1 cellular context compared by ENCODE assay signal in the genomic region with DNA sequence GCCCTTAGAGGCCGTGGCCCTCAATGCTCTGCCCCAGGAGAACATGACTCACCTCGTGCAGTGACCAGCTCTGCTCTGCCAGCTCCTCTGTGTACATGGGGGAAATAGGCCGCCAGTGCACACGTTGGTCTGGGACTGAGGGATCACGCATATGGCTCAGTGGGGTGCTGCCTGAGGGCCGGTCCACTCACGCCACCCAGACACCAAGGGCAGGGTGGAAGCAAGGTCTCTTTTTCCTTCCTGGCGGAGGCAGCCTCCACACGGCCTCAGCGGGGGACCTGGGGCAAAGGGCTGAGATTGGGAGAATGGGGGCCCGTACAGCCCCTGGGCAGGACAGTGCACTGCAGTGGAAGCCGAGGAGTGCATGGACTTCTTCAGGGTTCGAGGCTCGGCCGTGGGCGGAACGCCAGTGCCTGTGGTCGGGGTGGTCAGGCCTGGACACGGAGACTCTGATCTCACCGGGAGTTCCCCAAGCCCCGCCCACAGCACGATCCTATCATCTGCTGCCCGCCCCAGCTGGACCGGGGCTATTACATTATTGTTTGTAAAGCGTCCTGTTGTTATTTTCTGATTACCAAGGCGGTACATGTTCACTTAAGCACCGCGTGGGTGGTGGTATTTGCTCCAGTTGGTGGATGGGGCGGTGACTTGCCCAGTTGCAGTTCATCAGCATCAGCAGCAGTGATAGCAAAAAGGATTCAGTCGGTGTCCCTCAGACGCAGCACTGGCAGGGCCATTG.
TF ChIP-seq lines count a peak whose summit lies in the region.

No MANE protein-coding gene starts in this region.

TF ChIP-seq in HepG2, 621 proteins besides CTCF, POLR2A, EP300 and RAD21 (continued from another document and continues in another):
- TF ChIP-seq, protein P1, sequence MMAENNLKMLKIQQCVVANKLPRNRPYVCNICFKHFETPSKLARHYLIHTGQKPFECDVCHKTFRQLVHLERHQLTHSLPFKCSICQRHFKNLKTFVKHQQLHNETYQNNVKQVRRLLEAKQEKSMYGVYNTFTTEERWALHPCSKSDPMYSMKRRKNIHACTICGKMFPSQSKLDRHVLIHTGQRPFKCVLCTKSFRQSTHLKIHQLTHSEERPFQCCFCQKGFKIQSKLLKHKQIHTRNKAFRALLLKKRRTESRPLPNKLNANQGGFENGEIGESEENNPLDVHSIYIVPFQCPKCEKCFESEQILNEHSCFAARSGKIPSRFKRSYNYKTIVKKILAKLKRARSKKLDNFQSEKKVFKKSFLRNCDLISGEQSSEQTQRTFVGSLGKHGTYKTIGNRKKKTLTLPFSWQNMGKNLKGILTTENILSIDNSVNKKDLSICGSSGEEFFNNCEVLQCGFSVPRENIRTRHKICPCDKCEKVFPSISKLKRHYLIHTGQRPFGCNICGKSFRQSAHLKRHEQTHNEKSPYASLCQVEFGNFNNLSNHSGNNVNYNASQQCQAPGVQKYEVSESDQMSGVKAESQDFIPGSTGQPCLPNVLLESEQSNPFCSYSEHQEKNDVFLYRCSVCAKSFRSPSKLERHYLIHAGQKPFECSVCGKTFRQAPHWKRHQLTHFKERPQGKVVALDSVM (CRISPR knock-in tag; IDR thresholded peaks at IDR 0.05): peak; percentile 90
- TF ChIP-seq, protein P2, sequence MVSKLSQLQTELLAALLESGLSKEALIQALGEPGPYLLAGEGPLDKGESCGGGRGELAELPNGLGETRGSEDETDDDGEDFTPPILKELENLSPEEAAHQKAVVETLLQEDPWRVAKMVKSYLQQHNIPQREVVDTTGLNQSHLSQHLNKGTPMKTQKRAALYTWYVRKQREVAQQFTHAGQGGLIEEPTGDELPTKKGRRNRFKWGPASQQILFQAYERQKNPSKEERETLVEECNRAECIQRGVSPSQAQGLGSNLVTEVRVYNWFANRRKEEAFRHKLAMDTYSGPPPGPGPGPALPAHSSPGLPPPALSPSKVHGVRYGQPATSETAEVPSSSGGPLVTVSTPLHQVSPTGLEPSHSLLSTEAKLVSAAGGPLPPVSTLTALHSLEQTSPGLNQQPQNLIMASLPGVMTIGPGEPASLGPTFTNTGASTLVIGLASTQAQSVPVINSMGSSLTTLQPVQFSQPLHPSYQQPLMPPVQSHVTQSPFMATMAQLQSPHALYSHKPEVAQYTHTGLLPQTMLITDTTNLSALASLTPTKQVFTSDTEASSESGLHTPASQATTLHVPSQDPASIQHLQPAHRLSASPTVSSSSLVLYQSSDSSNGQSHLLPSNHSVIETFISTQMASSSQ (IDR thresholded peaks at IDR 0.05; ENCODE audit: low read depth): no peak
- TF ChIP-seq, protein P2 (CRISPR knock-in tag; IDR thresholded peaks at IDR 0.05; ENCODE audit: borderline replicate concordance): peak; percentile 45; the same call in 1 of the 2 replicates
- TF ChIP-seq, protein P3, sequence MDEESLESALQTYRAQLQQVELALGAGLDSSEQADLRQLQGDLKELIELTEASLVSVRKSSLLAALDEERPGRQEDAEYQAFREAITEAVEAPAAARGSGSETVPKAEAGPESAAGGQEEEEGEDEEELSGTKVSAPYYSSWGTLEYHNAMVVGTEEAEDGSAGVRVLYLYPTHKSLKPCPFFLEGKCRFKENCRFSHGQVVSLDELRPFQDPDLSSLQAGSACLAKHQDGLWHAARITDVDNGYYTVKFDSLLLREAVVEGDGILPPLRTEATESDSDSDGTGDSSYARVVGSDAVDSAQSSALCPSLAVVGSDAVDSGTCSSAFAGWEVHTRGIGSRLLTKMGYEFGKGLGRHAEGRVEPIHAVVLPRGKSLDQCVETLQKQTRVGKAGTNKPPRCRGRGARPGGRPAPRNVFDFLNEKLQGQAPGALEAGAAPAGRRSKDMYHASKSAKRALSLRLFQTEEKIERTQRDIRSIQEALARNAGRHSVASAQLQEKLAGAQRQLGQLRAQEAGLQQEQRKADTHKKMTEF (CRISPR knock-in tag; IDR thresholded peaks at IDR 0.05): peak; percentile 37; the same call in 1 of the 2 replicates
- TF ChIP-seq ZBTB3 (CRISPR knock-in tag; IDR thresholded peaks at IDR 0.05; ENCODE audit: borderline replicate concordance, low read depth) (no peak), ZNF788 (CRISPR knock-in tag; IDR thresholded peaks at IDR 0.05; ENCODE audit: borderline replicate concordance) (peak; percentile 66; the same call in 1 of the 2 replicates), HNRNPL (IDR thresholded peaks at IDR 0.05; ENCODE audit: low read depth, low read length) (peak; percentile 77; the same call in 1 of the 2 replicates), ZNF430 (CRISPR knock-in tag; IDR thresholded peaks at IDR 0.05) (peak; percentile 38; the same call in 1 of the 2 replicates), ZNF251 (CRISPR knock-in tag; IDR thresholded peaks at IDR 0.05) (0 out of 2 replicates have a peak, but pooled peaks have one; percentile 59), ETV6 (CRISPR knock-in tag; conservative IDR thresholded peaks at IDR 0.05) (no peak), JARID2 (CRISPR knock-in tag; IDR thresholded peaks at IDR 0.05; ENCODE audit: insufficient replicate concordance) (no peak), MAZ (IDR thresholded peaks at IDR 0.05; ENCODE audit: borderline replicate concordance, low read depth, low read length) (no peak), MAZ (CRISPR knock-in tag; IDR thresholded peaks at IDR 0.05; ENCODE audit: low read depth) (peak; percentile 34; the same call in 1 of the 2 replicates), MXD4 (CRISPR knock-in tag; IDR thresholded peaks at IDR 0.05) (peak; percentile 17; the same call in 1 of the 2 replicates), JUN (CRISPR knock-in tag; IDR thresholded peaks at IDR 0.05) (0 out of 2 replicates have a peak, but pooled peaks have one; percentile 55), ZNF468 (CRISPR knock-in tag; IDR thresholded peaks at IDR 0.05) (0 out of 2 replicates have a peak, but pooled peaks have one; percentile 76), ETV5 (CRISPR knock-in tag; IDR thresholded peaks at IDR 0.05; ENCODE audit: borderline replicate concordance) (no peak), ZC3H4 (CRISPR knock-in tag; IDR thresholded peaks at IDR 0.05; ENCODE audit: borderline replicate concordance) (peak; percentile 58; the same call in 1 of the 2 replicates), ZNF713 (CRISPR knock-in tag; IDR thresholded peaks at IDR 0.05) (no peak), MYC (CRISPR knock-in tag; IDR thresholded peaks at IDR 0.05; ENCODE audit: borderline replicate concordance) (peak; percentile 72; the same call in 1 of the 2 replicates), HOXA3 (CRISPR knock-in tag; IDR thresholded peaks at IDR 0.05) (peak; percentile 50), SALL1 (CRISPR knock-in tag; IDR thresholded peaks at IDR 0.05) (peak; percentile 68; the same call in 1 of the 2 replicates), SIX4 (CRISPR knock-in tag; IDR thresholded peaks at IDR 0.05) (no peak), GZF1 (CRISPR knock-in tag; IDR thresholded peaks at IDR 0.05) (0 out of 2 replicates have a peak, but pooled peaks have one; percentile 43), ATF7 (IDR thresholded peaks at IDR 0.05) (no peak), ATF7 (CRISPR knock-in tag; IDR thresholded peaks at IDR 0.05) (0 out of 2 replicates have a peak, but pooled peaks have one; percentile 64), ZBTB8A (CRISPR knock-in tag; IDR thresholded peaks at IDR 0.05; ENCODE audit: borderline replicate concordance, low read depth) (0 out of 2 replicates have a peak, but pooled peaks have one; percentile 9), ZNF446 (CRISPR knock-in tag; IDR thresholded peaks at IDR 0.05) (peak; percentile 33; the same call in 1 of the 2 replicates), EZH2 (conservative IDR thresholded peaks at IDR 0.05; ENCODE audit: low read depth, low read length) (no peak), FOXO1 (CRISPR knock-in tag; IDR thresholded peaks at IDR 0.05) (no peak), SAP130 (CRISPR knock-in tag; IDR thresholded peaks at IDR 0.05; ENCODE audit: low read depth) (peak; percentile 67), ESRRA (CRISPR knock-in tag; IDR thresholded peaks at IDR 0.05; ENCODE audit: low read depth) (0 out of 2 replicates have a peak, but pooled peaks have one; percentile 46), SOX6 (IDR thresholded peaks at IDR 0.05) (no peak), SOX6 (CRISPR knock-in tag; IDR thresholded peaks at IDR 0.05) (peak; percentile 48; the same call in 1 of the 2 replicates), CENPT (CRISPR knock-in tag; IDR thresholded peaks at IDR 0.05; ENCODE audit: low read depth) (no peak), ZFP37 (CRISPR knock-in tag; IDR thresholded peaks at IDR 0.05; ENCODE audit: borderline replicate concordance) (peak; percentile 82), ZNF335 (CRISPR knock-in tag; IDR thresholded peaks at IDR 0.05) (no peak), CEBPG (CRISPR knock-in tag; IDR thresholded peaks at IDR 0.05) (no peak), MEF2D (CRISPR knock-in tag; IDR thresholded peaks at IDR 0.05) (peak; percentile 66; the same call in 1 of the 2 replicates), ZNF317 (CRISPR knock-in tag; IDR thresholded peaks at IDR 0.05) (0 out of 2 replicates have a peak, but pooled peaks have one; percentile 45)
- TF ChIP-seq, protein P4, sequence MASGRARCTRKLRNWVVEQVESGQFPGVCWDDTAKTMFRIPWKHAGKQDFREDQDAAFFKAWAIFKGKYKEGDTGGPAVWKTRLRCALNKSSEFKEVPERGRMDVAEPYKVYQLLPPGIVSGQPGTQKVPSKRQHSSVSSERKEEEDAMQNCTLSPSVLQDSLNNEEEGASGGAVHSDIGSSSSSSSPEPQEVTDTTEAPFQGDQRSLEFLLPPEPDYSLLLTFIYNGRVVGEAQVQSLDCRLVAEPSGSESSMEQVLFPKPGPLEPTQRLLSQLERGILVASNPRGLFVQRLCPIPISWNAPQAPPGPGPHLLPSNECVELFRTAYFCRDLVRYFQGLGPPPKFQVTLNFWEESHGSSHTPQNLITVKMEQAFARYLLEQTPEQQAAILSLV (CRISPR knock-in tag; IDR thresholded peaks at IDR 0.05; ENCODE audit: borderline replicate concordance): no peak
- TF ChIP-seq, protein P5, sequence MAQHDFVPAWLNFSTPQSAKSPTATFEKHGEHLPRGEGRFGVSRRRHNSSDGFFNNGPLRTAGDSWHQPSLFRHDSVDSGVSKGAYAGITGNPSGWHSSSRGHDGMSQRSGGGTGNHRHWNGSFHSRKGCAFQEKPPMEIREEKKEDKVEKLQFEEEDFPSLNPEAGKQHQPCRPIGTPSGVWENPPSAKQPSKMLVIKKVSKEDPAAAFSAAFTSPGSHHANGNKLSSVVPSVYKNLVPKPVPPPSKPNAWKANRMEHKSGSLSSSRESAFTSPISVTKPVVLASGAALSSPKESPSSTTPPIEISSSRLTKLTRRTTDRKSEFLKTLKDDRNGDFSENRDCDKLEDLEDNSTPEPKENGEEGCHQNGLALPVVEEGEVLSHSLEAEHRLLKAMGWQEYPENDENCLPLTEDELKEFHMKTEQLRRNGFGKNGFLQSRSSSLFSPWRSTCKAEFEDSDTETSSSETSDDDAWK (CRISPR knock-in tag; IDR thresholded peaks at IDR 0.05): no peak
- TF ChIP-seq, protein P6, sequence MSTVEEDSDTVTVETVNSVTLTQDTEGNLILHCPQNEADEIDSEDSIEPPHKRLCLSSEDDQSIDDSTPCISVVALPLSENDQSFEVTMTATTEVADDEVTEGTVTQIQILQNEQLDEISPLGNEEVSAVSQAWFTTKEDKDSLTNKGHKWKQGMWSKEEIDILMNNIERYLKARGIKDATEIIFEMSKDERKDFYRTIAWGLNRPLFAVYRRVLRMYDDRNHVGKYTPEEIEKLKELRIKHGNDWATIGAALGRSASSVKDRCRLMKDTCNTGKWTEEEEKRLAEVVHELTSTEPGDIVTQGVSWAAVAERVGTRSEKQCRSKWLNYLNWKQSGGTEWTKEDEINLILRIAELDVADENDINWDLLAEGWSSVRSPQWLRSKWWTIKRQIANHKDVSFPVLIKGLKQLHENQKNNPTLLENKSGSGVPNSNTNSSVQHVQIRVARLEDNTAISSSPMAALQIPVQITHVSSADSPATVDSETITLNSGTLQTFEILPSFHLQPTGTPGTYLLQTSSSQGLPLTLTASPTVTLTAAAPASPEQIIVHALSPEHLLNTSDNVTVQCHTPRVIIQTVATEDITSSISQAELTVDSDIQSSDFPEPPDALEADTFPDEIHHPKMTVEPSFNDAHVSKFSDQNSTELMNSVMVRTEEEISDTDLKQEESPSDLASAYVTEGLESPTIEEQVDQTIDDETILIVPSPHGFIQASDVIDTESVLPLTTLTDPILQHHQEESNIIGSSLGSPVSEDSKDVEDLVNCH (CRISPR knock-in tag; IDR thresholded peaks at IDR 0.05): no peak
- TF ChIP-seq, protein P7, sequence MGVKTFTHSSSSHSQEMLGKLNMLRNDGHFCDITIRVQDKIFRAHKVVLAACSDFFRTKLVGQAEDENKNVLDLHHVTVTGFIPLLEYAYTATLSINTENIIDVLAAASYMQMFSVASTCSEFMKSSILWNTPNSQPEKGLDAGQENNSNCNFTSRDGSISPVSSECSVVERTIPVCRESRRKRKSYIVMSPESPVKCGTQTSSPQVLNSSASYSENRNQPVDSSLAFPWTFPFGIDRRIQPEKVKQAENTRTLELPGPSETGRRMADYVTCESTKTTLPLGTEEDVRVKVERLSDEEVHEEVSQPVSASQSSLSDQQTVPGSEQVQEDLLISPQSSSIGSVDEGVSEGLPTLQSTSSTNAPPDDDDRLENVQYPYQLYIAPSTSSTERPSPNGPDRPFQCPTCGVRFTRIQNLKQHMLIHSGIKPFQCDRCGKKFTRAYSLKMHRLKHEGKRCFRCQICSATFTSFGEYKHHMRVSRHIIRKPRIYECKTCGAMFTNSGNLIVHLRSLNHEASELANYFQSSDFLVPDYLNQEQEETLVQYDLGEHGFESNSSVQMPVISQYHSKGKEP (CRISPR knock-in tag; IDR thresholded peaks at IDR 0.05): no peak
- TF ChIP-seq, protein P8, sequence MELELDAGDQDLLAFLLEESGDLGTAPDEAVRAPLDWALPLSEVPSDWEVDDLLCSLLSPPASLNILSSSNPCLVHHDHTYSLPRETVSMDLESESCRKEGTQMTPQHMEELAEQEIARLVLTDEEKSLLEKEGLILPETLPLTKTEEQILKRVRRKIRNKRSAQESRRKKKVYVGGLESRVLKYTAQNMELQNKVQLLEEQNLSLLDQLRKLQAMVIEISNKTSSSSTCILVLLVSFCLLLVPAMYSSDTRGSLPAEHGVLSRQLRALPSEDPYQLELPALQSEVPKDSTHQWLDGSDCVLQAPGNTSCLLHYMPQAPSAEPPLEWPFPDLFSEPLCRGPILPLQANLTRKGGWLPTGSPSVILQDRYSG (CRISPR knock-in tag; IDR thresholded peaks at IDR 0.05): no peak
